10 cellular contexts compared by ENCODE assay signal in the genomic region with DNA sequence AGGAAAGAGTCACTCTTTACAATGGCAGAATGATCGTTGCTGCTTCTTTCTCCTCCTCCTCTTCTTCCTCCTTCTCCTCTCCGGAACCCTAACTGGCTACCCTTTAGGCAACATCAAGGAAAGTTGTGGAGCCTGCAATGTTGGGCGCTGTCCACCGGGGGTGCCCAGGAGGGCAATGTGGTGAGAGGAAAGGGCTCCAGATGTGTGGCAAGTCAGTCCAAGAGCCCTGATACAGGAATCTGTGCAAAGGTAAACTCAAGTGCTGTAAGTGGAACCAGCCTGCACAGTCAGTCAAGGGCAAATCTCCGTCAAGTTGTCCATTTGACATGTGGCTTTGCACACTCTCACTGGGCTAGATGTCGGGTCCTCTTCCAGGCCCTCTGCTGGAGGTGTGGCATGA. TPM values are rescaled to one million over a fixed set of nuclear protein-coding genes. Genes with fewer than 3 reads are reported as not detected.
DNase-seq lines count a peak whose midpoint lies in the region; ATAC-seq and TF ChIP-seq lines count a peak whose summit lies in the region.
"Had no signal": no experiment of that assay in that cellular context is flagged by ENCODE, and none has a peak within 500 bp of the region (broad histone marks: within the 10 kb centered on the region; RNA-seq: fewer than 3 reads in every experiment).

No MANE protein-coding gene starts in this region.

- H3K9me3 ChIP-seq in Loucy (ENCODE audit: insufficient read depth, low read depth, low read length) (no peaks in the 10 kb centered on the region), smooth muscle cell (replicated peaks; ENCODE audit: low read depth) (no peaks in the 10 kb centered on the region)

- no peak for ATAC-seq in HG02884 (IDR thresholded peaks at IDR 0.05; ENCODE audit: unreplicated experiment)

- H2AFZ ChIP-seq in Loucy (ENCODE audit: low read length) (no peak overlapping the region), smooth muscle cell (ENCODE audit: low read depth) (no peak overlapping the region)

- no peaks in the 10 kb centered on the region for H3K9me3 Mint-ChIP-seq in dendritic cell treated with granulocyte-macrophage colony-stimulating factor and Interleukin-4, amounts not matched to agents 40 ng/mL and 50 ng/mL, for 4 days
- H3K9me3 Mint-ChIP-seq: central memory CD8-positive, alpha-beta T cell had no signal

- no peak overlapping the region for H3K4me2 ChIP-seq in Loucy (ENCODE audit: low read depth, low read length, poor library complexity, severe bottlenecking)
- H3K4me2 ChIP-seq in smooth muscle cell, result no peak overlapping the region

- TF ChIP-seq CTCF in Loucy (conservative IDR thresholded peaks at IDR 0.05; ENCODE audit: low read length) (peak; percentile 65), smooth muscle cell (IDR thresholded peaks at IDR 0.05; ENCODE audit: borderline replicate concordance, insufficient read depth, poor library complexity, severe bottlenecking) (peak; percentile 31)

- H3K9me2 ChIP-seq in Loucy (replicated peaks; ENCODE audit: low read depth, low read length), result no peaks in the 10 kb centered on the region

- no peak overlapping the region for H3K4me3 Mint-ChIP-seq in dendritic cell treated with granulocyte-macrophage colony-stimulating factor and Interleukin-4, amounts not matched to agents 40 ng/mL and 50 ng/mL, for 4 days

- no peak overlapping the region for H3K4me3 ChIP-seq in Loucy (ENCODE audit: low read length, poor library complexity, severe bottlenecking)
- no peak overlapping the region for H3K4me3 ChIP-seq in smooth muscle cell
- H3K4me3 ChIP-seq: skin epidermis had no signal

- no peak overlapping the region for H3K27ac ChIP-seq in smooth muscle cell (ENCODE audit: low read depth)

- no peaks in the 10 kb centered on the region for H3K36me3 ChIP-seq in Loucy (ENCODE audit: insufficient read depth, low read length)
- H3K36me3 ChIP-seq in smooth muscle cell (ENCODE audit: low read depth), result no peaks in the 10 kb centered on the region

- H3K4me1 Mint-ChIP-seq in dendritic cell treated with granulocyte-macrophage colony-stimulating factor and Interleukin-4, amounts not matched to agents 40 ng/mL and 50 ng/mL, for 4 days (ENCODE audit: low read depth), result peaks cover 78% of the 10 kb centered on the region

- intact Hi-C loops in dendritic cell treated with granulocyte-macrophage colony-stimulating factor and Interleukin-4, amounts not matched to agents 40 ng/mL and 50 ng/mL, for 4 days (cut with micrococcal nuclease), result loop anchor here (5.0 to 10.0 kb wide), 2 partner anchors 64 to 132 kb away; no protein-coding TSS in a partner anchor

- H3K79me2 ChIP-seq in Loucy (ENCODE audit: insufficient read depth, low read length), result no peaks in the 10 kb centered on the region
- H3K79me2 ChIP-seq in smooth muscle cell (ENCODE audit: low read depth), result no peaks in the 10 kb centered on the region

- H3K36me3 Mint-ChIP-seq in dendritic cell treated with granulocyte-macrophage colony-stimulating factor and Interleukin-4, amounts not matched to agents 40 ng/mL and 50 ng/mL, for 4 days (ENCODE audit: low read depth), result peaks cover 26% of the 10 kb centered on the region

- H3K27me3 ChIP-seq in Loucy (ENCODE audit: insufficient read depth, low read length, poor library complexity, severe bottlenecking) (no peaks in the 10 kb centered on the region), smooth muscle cell (ENCODE audit: low read depth) (no peaks in the 10 kb centered on the region)

- H3F3A ChIP-seq in Loucy (ENCODE audit: low read depth) (no peaks in the 10 kb centered on the region), smooth muscle cell (ENCODE audit: low read depth) (no peaks in the 10 kb centered on the region)

- WGBS in smooth muscle cell (ENCODE audit: low lambda C conversion rate), result 72% methylated on average over 6 of the region's 6 CpGs

- peak; percentile 4 for DNase-seq in SIG-M5 treated with dmso at 0.1 percent for 504 hours (lab: John Stamatoyannopoulos, UW; ENCODE audit: unreplicated experiment)
- no peak for DNase-seq in SIG-M5 (lab: John Stamatoyannopoulos, UW)
- DNase-seq in smooth muscle cell (lab: John Stamatoyannopoulos, UW; ENCODE audit: unreplicated experiment), result no peak
- no peak for DNase-seq in stimulated activated naive CD4-positive, alpha-beta T cell treated with Interleukin-2 at 50 U/mL for 16 hours (lab: John Stamatoyannopoulos, UW)
- no peak for DNase-seq in putamen (ENCODE audit: low spot score)

- H3K4me1 ChIP-seq in Loucy (ENCODE audit: insufficient read depth, low read length, poor library complexity, severe bottlenecking), result peaks cover 34% of the 10 kb centered on the region
- no peaks in the 10 kb centered on the region for H3K4me1 ChIP-seq in smooth muscle cell (ENCODE audit: low read depth)

- H4K20me1 ChIP-seq in Loucy (ENCODE audit: insufficient read depth, low read length, poor library complexity, severe bottlenecking), result no peaks in the 10 kb centered on the region
- no peaks in the 10 kb centered on the region for H4K20me1 ChIP-seq in smooth muscle cell (ENCODE audit: low read depth)

- H3K9ac ChIP-seq in Loucy (ENCODE audit: low read depth, low read length, poor library complexity, severe bottlenecking) (no peak overlapping the region), smooth muscle cell (ENCODE audit: low read depth) (no peak overlapping the region)

- peak overlapping the region; percentile 35 for H3K27ac Mint-ChIP-seq in dendritic cell treated with granulocyte-macrophage colony-stimulating factor and Interleukin-4, amounts not matched to agents 40 ng/mL and 50 ng/mL, for 4 days

- H3K27me3 Mint-ChIP-seq in dendritic cell treated with granulocyte-macrophage colony-stimulating factor and Interleukin-4, amounts not matched to agents 40 ng/mL and 50 ng/mL, for 4 days, result no peaks in the 10 kb centered on the region
- H3K27me3 Mint-ChIP-seq: central memory CD8-positive, alpha-beta T cell had no signal

RNA-seq across cellular contexts. Expression of gene RTL5, which starts 2.8 kb away (rescaled TPM):
- total RNA-seq in smooth muscle cell, result 2.7 and 3.6 TPM in 2 replicates
- 3.1 and 4.0 TPM in 2 replicates for polyA plus RNA-seq in smooth muscle cell

RNA-seq across cellular contexts. Expression of gene PIN4, which starts 52.7 kb away (rescaled TPM):
- 15.9 and 18.9 TPM in 2 replicates for total RNA-seq in smooth muscle cell
- polyA plus RNA-seq in smooth muscle cell, result 51.7 and 65.2 TPM in 2 replicates
